26 cellular contexts compared by ENCODE assay signal in genomic region chr14:77903233-77903632, GRCh38.
DNase-seq lines count a peak whose midpoint lies in the region; ATAC-seq and TF ChIP-seq lines count a peak whose summit lies in the region.
"Had no signal": no experiment of that assay in that cellular context is flagged by ENCODE, and none has a peak within 500 bp of the region (broad histone marks: within the 10 kb centered on the region; RNA-seq: fewer than 3 reads in every experiment).

No MANE protein-coding gene starts in this region.

- CTCF ChIA-PET in AG04449 (lab: Yijun Ruan, JAX), result interaction anchor here (1.0 kb wide), 1 partner anchor 693 kb away, joined by 3 read pairs; no protein-coding TSS in a partner anchor

- ATAC-seq in omental fat pad (ENCODE audit: low FRiP score) (no peak), HG02852 (IDR thresholded peaks at IDR 0.05; ENCODE audit: unreplicated experiment) (no peak)
- ATAC-seq: activated CD8-positive, alpha-beta T cell treated with anti-CD3 and anti-CD28 coated beads for 36 hours; effector memory CD8-positive, alpha-beta T cell; gastroesophageal sphincter; Panc1; stimulated activated naive CD8-positive, alpha-beta T cell treated with anti-CD3 and anti-CD28 coated beads, Interleukin-15, Interleukin-2, amounts not matched to agents 100 U/mL and 50 U/mL, for 24 hours had no signal

- DNase-seq in AG04449 (ENCODE audit: low read depth, low spot score) (peak; percentile 12), Daoy (ENCODE audit: low read depth) (peak; percentile 21), NCI-H69 (lab: John Stamatoyannopoulos, UW) (peak; percentile 53), fibroblast of villous mesenchyme (ENCODE audit: low read depth) (peak; percentile 10), omental fat pad (ENCODE audit: low spot score) (no peak), kidney glomerular epithelial cell (lab: John Stamatoyannopoulos, UW) (no peak), caudate nucleus (lab: John Stamatoyannopoulos, UW) (no peak)
- DNase-seq: activated CD4-positive, alpha-beta T cell treated with anti-CD3 and anti-CD28 coated beads for 1 hour; activated CD8-positive, alpha-beta T cell treated with anti-CD3 and anti-CD28 coated beads for 36 hours; AML-193; CD8-positive, alpha-beta memory T cell; colonic mucosa; DMS53; effector memory CD8-positive, alpha-beta T cell; H7; midbrain; NCI-H1105; NCI-H2029; NK-92 treated with Interleukin-12 subunit alpha and Interleukin-12 subunit beta, amount 100 ng/mL, for 24 hours; right lobe of liver; SIG-M5; stimulated activated naive CD8-positive, alpha-beta T cell treated with anti-CD3 and anti-CD28 coated beads, Interleukin-15, Interleukin-2, amounts not matched to agents 100 U/mL and 50 U/mL, for 24 hours had no signal

- no peak overlapping the region for H3K27ac ChIP-seq in caudate nucleus (ENCODE audit: low read depth, low read length)
- H3K27ac ChIP-seq: breast epithelium, colonic mucosa, gastroesophageal sphincter, right lobe of liver had no signal

- TF ChIP-seq CTCF in AG04449 (IDR thresholded peaks at IDR 0.05; ENCODE audit: insufficient read depth, low read length, missing control alignments) (no peak), fibroblast of villous mesenchyme (IDR thresholded peaks at IDR 0.05; ENCODE audit: insufficient read depth, low read depth, low read length) (no peak), omental fat pad (IDR thresholded peaks at IDR 0.05) (no peak)

- H3K4me3 ChIP-seq in AG04449 (ENCODE audit: low read depth, low read length) (no peak overlapping the region), fibroblast of villous mesenchyme (ENCODE audit: low read depth, low read length) (no peak overlapping the region)
- H3K4me3 ChIP-seq: breast epithelium, colonic mucosa, gastroesophageal sphincter, right lobe of liver had no signal

- POLR2A ChIA-PET in AG04449 (lab: Yijun Ruan, JAX), result no interaction called here

Comparison
In these comparisons a context has a peak if more than half of its experiments do, and no peak if none do; other contexts are left out.
1. DNase-seq: peak in AG04449 (single experiment), Daoy (single experiment), NCI-H69 (single experiment) and fibroblast of villous mesenchyme (single experiment); none in omental fat pad (single experiment), kidney glomerular epithelial cell (single experiment) and caudate nucleus (0 of 61).